ENCODE assay signal across 8 cellular contexts in genomic region chr5:74866653-74867162, GRCh38. TPM values are rescaled to one million over a fixed set of nuclear protein-coding genes. Genes with fewer than 3 reads are reported as not detected.
DNase-seq lines count a peak whose midpoint lies in the region; ATAC-seq and TF ChIP-seq lines count a peak whose summit lies in the region.

No MANE protein-coding gene starts in this region.

- H3K4me3 ChIP-seq in CD4-positive, alpha-beta memory T cell (ENCODE audit: low read length in 2 of 2) = peak overlapping the region; percentile 42 to 69
- H3K4me3 ChIP-seq in astrocyte of the spinal cord (ENCODE audit: low read depth, low read length) = peak overlapping the region; percentile 63

- in situ Hi-C loops in astrocyte of the spinal cord (cut with HindIII; ENCODE audit: low sequenced_read_pairs) = no loop called here

- H3K4me1 Mint-ChIP-seq in CD4-positive, alpha-beta memory T cell = peaks cover 13 to 37% (median 30%) of the 10 kb centered on the region in 4 donors

- no peak for TF ChIP-seq CTCF in astrocyte of the spinal cord (IDR thresholded peaks at IDR 0.05; ENCODE audit: low read depth, low read length)

- POLR2A ChIA-PET in CD4-positive, alpha-beta memory T cell (lab: Charles Lee; ENCODE audit: partially characterized antibody) = interaction anchor here (0.9 kb wide), 1 partner anchor 16 kb away, joined by 3 read pairs; no protein-coding TSS in a partner anchor

- CTCF ChIA-PET in CD4-positive, alpha-beta memory T cell (lab: Charles Lee; ENCODE audit: partially characterized antibody) = no interaction called here

- intact Hi-C loops in CD4-positive, alpha-beta memory T cell (cut with micrococcal nuclease) = no loop called here

- H3K27me3 Mint-ChIP-seq in CD4-positive, alpha-beta memory T cell = peaks cover 4 to 7% of the 10 kb centered on the region in 2 donors

- peaks cover 14% of the 10 kb centered on the region for H3K4me1 ChIP-seq in CD4-positive, alpha-beta memory T cell (ENCODE audit: insufficient read depth, low read length)

- H3K36me3 ChIP-seq in CD4-positive, alpha-beta memory T cell (ENCODE audit: insufficient read depth, low read length) = no peaks in the 10 kb centered on the region

- ATAC-seq in HG03045 (IDR thresholded peaks at IDR 0.05; ENCODE audit: unreplicated experiment) = peak; percentile 9

- H3K36me3 Mint-ChIP-seq in CD4-positive, alpha-beta memory T cell = peaks cover 0 to 6% of the 10 kb centered on the region in 2 donors

- H3K4me3 Mint-ChIP-seq in CD4-positive, alpha-beta memory T cell = peak overlapping the region; percentile 83 to 92 (median 86)

- peaks cover 0 to 3% (median 0%) of the 10 kb centered on the region in 8 donors for H3K9me3 Mint-ChIP-seq in CD4-positive, alpha-beta memory T cell

- H3K9me3 ChIP-seq in CD4-positive, alpha-beta memory T cell (ENCODE audit: control insufficient read depth in 1 of 2, low read length in 2 of 2) = no peaks in the 10 kb centered on the region

- no peaks in the 10 kb centered on the region for H3K27me3 ChIP-seq in CD4-positive, alpha-beta memory T cell (ENCODE audit: insufficient read depth, low read length)
- no peaks in the 10 kb centered on the region for H3K27me3 ChIP-seq in layer of hippocampus (ENCODE audit: control insufficient read depth, insufficient read depth, low read length)

- H3K27ac Mint-ChIP-seq in CD4-positive, alpha-beta memory T cell = peak overlapping the region; percentile 68 to 88 (median 85)

- peak overlapping the region; percentile 50 for H3K27ac ChIP-seq in CD4-positive, alpha-beta memory T cell (ENCODE audit: low read depth, low read length)
- H3K27ac ChIP-seq in layer of hippocampus (ENCODE audit: low read depth, low read length) (peak overlapping the region; percentile 82), substantia nigra (ENCODE audit: low read depth, low read length, poor library complexity, severe bottlenecking) (peak overlapping the region; percentile 88)

- peak in 1 of 5 donors; percentile 32 for DNase-seq in CD4-positive, alpha-beta memory T cell
- DNase-seq in astrocyte of the spinal cord (ENCODE audit: low read depth, low spot score) = no peak
- peak in 11 of 49 donors; percentile 18 to 58 (median 44) for DNase-seq in substantia nigra (lab: John Stamatoyannopoulos, UW)
- no peak for DNase-seq in DMS79 treated with DMSO at 0.1 percent for 48 hours (lab: John Stamatoyannopoulos, UW)
- no peak for DNase-seq in HCEC 1CT
- DNase-seq in superior temporal gyrus (ENCODE audit: extremely low spot score) = no peak

RNA-seq across cellular contexts. Expression of gene FAM169A, which starts 0.5 kb away (rescaled TPM):
- 10 to 100 TPM; 16.8 to 17.1 TPM for total RNA-seq in CD4-positive, alpha-beta memory T cell
- 1 to 10 TPM; 2.5 to 8.9 TPM for polyA plus RNA-seq in CD4-positive, alpha-beta memory T cell
